24 cellular contexts compared by ENCODE assay signal in the genomic region with DNA sequence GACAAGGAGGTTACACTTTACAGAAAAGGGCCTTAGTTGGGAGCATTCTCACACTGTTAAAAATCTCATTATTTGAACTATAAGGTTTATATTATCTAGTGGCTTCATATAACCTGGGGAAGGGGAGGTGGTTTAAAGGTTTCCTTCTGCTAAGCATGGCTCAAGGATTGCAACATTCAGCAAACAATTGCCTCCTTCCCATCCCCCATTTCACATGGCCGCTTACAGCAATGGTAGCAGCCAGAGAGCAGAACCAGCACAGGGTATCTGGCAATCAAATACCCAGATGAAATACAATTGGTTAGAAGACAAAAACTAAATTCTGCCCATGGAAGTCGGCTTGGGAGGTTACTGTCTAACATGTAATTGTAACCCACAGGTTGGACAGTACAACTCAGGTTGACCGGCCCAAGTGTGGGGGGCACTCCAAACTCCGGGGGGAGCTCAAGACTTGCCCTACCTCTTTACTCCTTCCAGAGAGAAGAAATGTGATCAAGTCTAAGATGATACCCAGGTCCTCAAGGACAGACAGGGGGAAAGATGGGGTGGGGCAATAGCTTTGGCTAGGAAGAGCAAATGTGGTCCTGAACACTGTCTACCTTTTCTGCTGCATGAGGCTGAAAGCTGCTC. TPM values are rescaled to one million over a fixed set of nuclear protein-coding genes. Genes with fewer than 3 reads are reported as not detected.
DNase-seq lines count a peak whose midpoint lies in the region; ATAC-seq and TF ChIP-seq lines count a peak whose summit lies in the region.
"Had no signal": no experiment of that assay in that cellular context is flagged by ENCODE, and none has a peak within 500 bp of the region (broad histone marks: within the 10 kb centered on the region; RNA-seq: fewer than 3 reads in every experiment).

No MANE protein-coding gene starts in this region.

- peak overlapping the region in 6 of 11 experiments; percentile 14 to 86 (median 78); a peak in 8 of 22 replicates for H3K27ac ChIP-seq in BLaER1 treated with 17β-estradiol and CSF1 and Interleukin-3, amounts not matched to agents 10 nM and 100 nM
- no peak overlapping the region for H3K27ac ChIP-seq in Panc1 (ENCODE audit: low read length)
- H3K27ac ChIP-seq: C4-2B, gastrocnemius medialis, thoracic aorta had no signal

- DNase-seq in HFFc6 (no peak), Panc1 (ENCODE audit: low read depth, low spot score) (no peak), fibroblast of villous mesenchyme (ENCODE audit: low read depth) (no peak), H4 (ENCODE audit: low spot score) (no peak), NCI-H146 (lab: John Stamatoyannopoulos, UW) (no peak), T-helper 9 cell (no peak)
- DNase-seq: activated CD4-positive, alpha-beta T cell treated with anti-CD3 and anti-CD28 coated beads for 48 hours; gastrocnemius medialis; Karpas-422; kidney glomerular epithelial cell; NCI-H510A; occipital lobe; Right ventricle myocardium superior; small intestine; stimulated activated CD4-positive, alpha-beta T cell treated with anti-CD3 and anti-CD28 coated beads, Interleukin-2, amount 100 ng/mL, for 24 hours; stimulated activated naive B cell treated with anti-CD40 and anti-IgM and Interleukin-4, amounts not matched to agents 10 μg/mL and 1 μg/mL and 100 μg/mL, for 72 hours had no signal

- BruUV-seq in Panc1 (replicated peaks; lab: Mats Ljungman, UMichigan): no TSS peak

- 0 out of 20 replicates have a peak overlapping the region, but pooled peaks of 1 of the 10 experiments have one; percentile 9 for H3K4me3 ChIP-seq in BLaER1 treated with 17β-estradiol and CSF1 and Interleukin-3, amounts not matched to agents 10 nM and 100 nM
- H3K4me3 ChIP-seq in Panc1 (ENCODE audit: low read depth in 2 of 2, low read length in 2 of 2) (no peak overlapping the region), fibroblast of villous mesenchyme (ENCODE audit: low read depth, low read length) (no peak overlapping the region)
- H3K4me3 ChIP-seq: gastrocnemius medialis, thoracic aorta had no signal

- no peak overlapping the region for H3K27ac Mint-ChIP-seq in HFFc6
- H3K27ac Mint-ChIP-seq: activated naive CD8-positive, alpha-beta T cell; activated T-helper 2 cell treated with anti-CD3 and anti-CD28 coated beads, Interferon-gamma antibody, Interleukin-2, Interleukin-4, amounts not matched to agents 10 μg/mL and 5 μg/mL and 100 μg/mL, durations not matched to agents 14 hours and 24 hours and 36 hours; memory B cell; stimulated activated naive B cell treated with anti-CD40 and anti-IgM and Interleukin-4, amounts not matched to agents 10 μg/mL and 1 μg/mL and 100 μg/mL, for 72 hours had no signal

- H3K36me3 ChIP-seq in BLaER1 treated with 17β-estradiol and CSF1 and Interleukin-3, amounts not matched to agents 10 nM and 100 nM: peaks cover 18 to 95% (median 72%) of the 10 kb centered on the region in 11 experiments
- peaks cover 2% of the 10 kb centered on the region; the same call in 1 of the 2 replicates for H3K36me3 ChIP-seq in Panc1 (ENCODE audit: control insufficient read depth, insufficient read depth, low read length)
- H3K36me3 ChIP-seq: gastrocnemius medialis, thoracic aorta had no signal

- 0 out of 22 replicates have a peak, but pooled peaks cover 0 to under 1% (median 0%) of the 10 kb centered on the region in 11 experiments for H3K9me3 ChIP-seq in BLaER1 treated with 17β-estradiol and CSF1 and Interleukin-3, amounts not matched to agents 10 nM and 100 nM (replicated peaks in 1 of 11)
- H3K9me3 ChIP-seq in Panc1 (ENCODE audit: control insufficient read depth, insufficient read depth, low read depth, low read length): no peaks in the 10 kb centered on the region
- H3K9me3 ChIP-seq: gastrocnemius medialis, thoracic aorta had no signal

- POLR2A ChIA-PET in Panc1 (lab: Charles Lee): interaction anchor here (1.0 kb wide), 1 partner anchor 110 kb away, joined by 3 read pairs; no protein-coding TSS in a partner anchor

- peak overlapping the region in 5 of 11 experiments; percentile 65 to 89 (median 86); a peak in 10 of 22 replicates for H3K4me2 ChIP-seq in BLaER1 treated with 17β-estradiol and CSF1 and Interleukin-3, amounts not matched to agents 10 nM and 100 nM

- H3K27me3 ChIP-seq in BLaER1 treated with 17β-estradiol and CSF1 and Interleukin-3, amounts not matched to agents 10 nM and 100 nM: no peaks in the 10 kb centered on the region
- H3K27me3 ChIP-seq in Panc1 (ENCODE audit: control insufficient read depth, insufficient read depth, low read length): no peaks in the 10 kb centered on the region
- H3K27me3 ChIP-seq: gastrocnemius medialis had no signal

- peaks cover 15% of the 10 kb centered on the region for H3K4me1 Mint-ChIP-seq in HFFc6 (ENCODE audit: low read depth)
- H3K4me1 Mint-ChIP-seq: memory B cell had no signal

- no peak overlapping the region for H3K4me3 Mint-ChIP-seq in HFFc6
- H3K4me3 Mint-ChIP-seq: activated naive CD8-positive, alpha-beta T cell; memory B cell; stimulated activated naive B cell treated with anti-CD40 and anti-IgM and Interleukin-4, amounts not matched to agents 10 μg/mL and 1 μg/mL and 100 μg/mL, for 72 hours had no signal

- in situ Hi-C loops in Panc1 (cut with HindIII; ENCODE audit: low pct_unique_long_range_greater_than_20kb, low sequenced_read_pairs): no loop called here

- H3K9ac ChIP-seq in BLaER1 treated with 17β-estradiol and CSF1 and Interleukin-3, amounts not matched to agents 10 nM and 100 nM: peak overlapping the region in 3 of 11 experiments; percentile 13 to 64 (median 53); a peak in 4 of 22 replicates

- no peaks in the 10 kb centered on the region for H3K9me3 Mint-ChIP-seq in HFFc6
- H3K9me3 Mint-ChIP-seq: activated T-helper 2 cell treated with anti-CD3 and anti-CD28 coated beads, Interferon-gamma antibody, Interleukin-2, Interleukin-4, amounts not matched to agents 10 μg/mL and 5 μg/mL and 100 μg/mL, durations not matched to agents 14 hours and 24 hours and 36 hours; memory B cell; stimulated activated naive B cell treated with anti-CD40 and anti-IgM and Interleukin-4, amounts not matched to agents 10 μg/mL and 1 μg/mL and 100 μg/mL, for 72 hours had no signal

- peaks cover 28 to 80% (median 51%) of the 10 kb centered on the region in 10 experiments for H3K4me1 ChIP-seq in BLaER1 treated with 17β-estradiol and CSF1 and Interleukin-3, amounts not matched to agents 10 nM and 100 nM
- peaks cover 14% of the 10 kb centered on the region for H3K4me1 ChIP-seq in Panc1 (ENCODE audit: control insufficient read depth, insufficient read depth, low read length)

- CTCF ChIA-PET in Panc1 (lab: Charles Lee): no interaction called here

- TF ChIP-seq CTCF in HFFc6 (IDR thresholded peaks at IDR 0.05): peak; percentile 47
- TF ChIP-seq CTCF in Panc1 (IDR thresholded peaks at IDR 0.05): 0 out of 2 replicates have a peak, but pooled peaks have one; percentile 11
- TF ChIP-seq CTCF in fibroblast of villous mesenchyme (IDR thresholded peaks at IDR 0.05; ENCODE audit: insufficient read depth, low read depth, low read length): peak; percentile 21

- H3K36me3 Mint-ChIP-seq in HFFc6 (ENCODE audit: low read depth): peaks cover 20% of the 10 kb centered on the region; the same call in 1 of the 2 replicates
- H3K36me3 Mint-ChIP-seq: activated naive CD8-positive, alpha-beta T cell; memory B cell; stimulated activated naive B cell treated with anti-CD40 and anti-IgM and Interleukin-4, amounts not matched to agents 10 μg/mL and 1 μg/mL and 100 μg/mL, for 72 hours had no signal

- H4K20me1 ChIP-seq in BLaER1 treated with 17β-estradiol and CSF1 and Interleukin-3, amounts not matched to agents 10 nM and 100 nM: peaks cover 0 to 98% (median 0%) of the 10 kb centered on the region in 11 experiments; a peak in 8 of 22 replicates

- no peaks in the 10 kb centered on the region for H3K27me3 Mint-ChIP-seq in HFFc6 (ENCODE audit: insufficient read depth)

- ATAC-seq in Panc1 (no peak), GM19397 (IDR thresholded peaks at IDR 0.05; ENCODE audit: unreplicated experiment) (no peak)
- ATAC-seq: esophagus mucosa; gastrocnemius medialis; stimulated activated naive B cell treated with anti-CD40 and anti-IgM and Interleukin-4, amounts not matched to agents 10 μg/mL and 1 μg/mL and 100 μg/mL, for 72 hours had no signal

- intact Hi-C loops in Panc1 (cut with micrococcal nuclease; ENCODE audit: unreplicated experiment): no loop called here

RNA-seq across cellular contexts. Expression of a gene that starts 15.5 kb away (rescaled TPM):
- 10 to 100 TPM; 48.6 to 69.3 (median 52.5) TPM for total RNA-seq in HFFc6 (2021; fragmentation: NEBNext Ultra II Directional; extraction: Animal tissue kit (Norgen Biotek cat#: 25700))
- total RNA-seq in Panc1 (2021; ENCODE audit: unreplicated experiment) (79.3 TPM), fibroblast of villous mesenchyme (43.8 and 54.8 TPM in 2 replicates)
- polyA plus RNA-seq in Panc1 (2012; ENCODE audit: insufficient read length): 43.0 TPM
- total RNA-seq in H4 (2014; rRNA removed; shearing (Covaris generic)): 56.7 and 73.9 TPM in 2 replicates
